Comparison of ENCODE assay signal across 1 cellular context in genomic region chr10:83012866-83013265, GRCh38.
TF ChIP-seq lines count a peak whose summit lies in the region.

No MANE protein-coding gene starts in this region.

TF ChIP-seq in WTC11, 78 proteins besides CTCF, POLR2A, EP300 and RAD21 (continued from another document):
- TF ChIP-seq ARID4B (CRISPR knock-in tag; IDR thresholded peaks at IDR 0.05; ENCODE audit: borderline replicate concordance): no peak
